2 cellular contexts compared by ENCODE assay signal in genomic region chr3:13718000-13718399, GRCh38.
TF ChIP-seq lines count a peak whose summit lies in the region.

No MANE protein-coding gene starts in this region.

TF ChIP-seq in SK-N-SH, 30 proteins besides CTCF, POLR2A, EP300 and RAD21 (continued from another document):
- TF ChIP-seq TEAD4 (IDR thresholded peaks at IDR 0.05; ENCODE audit: borderline replicate concordance, insufficient read depth) = no peak

TF ChIP-seq in SK-N-SH treated with all-trans-retinoic acid at 6 μM for 48 hours, 23 proteins besides CTCF, POLR2A, EP300 and RAD21 (continued from another document):
- TF ChIP-seq, protein P1, sequence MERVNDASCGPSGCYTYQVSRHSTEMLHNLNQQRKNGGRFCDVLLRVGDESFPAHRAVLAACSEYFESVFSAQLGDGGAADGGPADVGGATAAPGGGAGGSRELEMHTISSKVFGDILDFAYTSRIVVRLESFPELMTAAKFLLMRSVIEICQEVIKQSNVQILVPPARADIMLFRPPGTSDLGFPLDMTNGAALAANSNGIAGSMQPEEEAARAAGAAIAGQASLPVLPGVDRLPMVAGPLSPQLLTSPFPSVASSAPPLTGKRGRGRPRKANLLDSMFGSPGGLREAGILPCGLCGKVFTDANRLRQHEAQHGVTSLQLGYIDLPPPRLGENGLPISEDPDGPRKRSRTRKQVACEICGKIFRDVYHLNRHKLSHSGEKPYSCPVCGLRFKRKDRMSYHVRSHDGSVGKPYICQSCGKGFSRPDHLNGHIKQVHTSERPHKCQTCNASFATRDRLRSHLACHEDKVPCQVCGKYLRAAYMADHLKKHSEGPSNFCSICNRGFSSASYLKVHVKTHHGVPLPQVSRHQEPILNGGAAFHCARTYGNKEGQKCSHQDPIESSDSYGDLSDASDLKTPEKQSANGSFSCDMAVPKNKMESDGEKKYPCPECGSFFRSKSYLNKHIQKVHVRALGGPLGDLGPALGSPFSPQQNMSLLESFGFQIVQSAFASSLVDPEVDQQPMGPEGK (CRISPR knock-in tag; IDR thresholded peaks at IDR 0.05; ENCODE audit: borderline replicate concordance) = no peak
- TF ChIP-seq, protein P2, sequence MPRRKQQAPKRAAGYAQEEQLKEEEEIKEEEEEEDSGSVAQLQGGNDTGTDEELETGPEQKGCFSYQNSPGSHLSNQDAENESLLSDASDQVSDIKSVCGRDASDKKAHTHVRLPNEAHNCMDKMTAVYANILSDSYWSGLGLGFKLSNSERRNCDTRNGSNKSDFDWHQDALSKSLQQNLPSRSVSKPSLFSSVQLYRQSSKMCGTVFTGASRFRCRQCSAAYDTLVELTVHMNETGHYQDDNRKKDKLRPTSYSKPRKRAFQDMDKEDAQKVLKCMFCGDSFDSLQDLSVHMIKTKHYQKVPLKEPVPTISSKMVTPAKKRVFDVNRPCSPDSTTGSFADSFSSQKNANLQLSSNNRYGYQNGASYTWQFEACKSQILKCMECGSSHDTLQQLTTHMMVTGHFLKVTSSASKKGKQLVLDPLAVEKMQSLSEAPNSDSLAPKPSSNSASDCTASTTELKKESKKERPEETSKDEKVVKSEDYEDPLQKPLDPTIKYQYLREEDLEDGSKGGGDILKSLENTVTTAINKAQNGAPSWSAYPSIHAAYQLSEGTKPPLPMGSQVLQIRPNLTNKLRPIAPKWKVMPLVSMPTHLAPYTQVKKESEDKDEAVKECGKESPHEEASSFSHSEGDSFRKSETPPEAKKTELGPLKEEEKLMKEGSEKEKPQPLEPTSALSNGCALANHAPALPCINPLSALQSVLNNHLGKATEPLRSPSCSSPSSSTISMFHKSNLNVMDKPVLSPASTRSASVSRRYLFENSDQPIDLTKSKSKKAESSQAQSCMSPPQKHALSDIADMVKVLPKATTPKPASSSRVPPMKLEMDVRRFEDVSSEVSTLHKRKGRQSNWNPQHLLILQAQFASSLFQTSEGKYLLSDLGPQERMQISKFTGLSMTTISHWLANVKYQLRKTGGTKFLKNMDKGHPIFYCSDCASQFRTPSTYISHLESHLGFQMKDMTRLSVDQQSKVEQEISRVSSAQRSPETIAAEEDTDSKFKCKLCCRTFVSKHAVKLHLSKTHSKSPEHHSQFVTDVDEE (CRISPR knock-in tag; IDR thresholded peaks at IDR 0.05) = no peak
- TF ChIP-seq, protein P3, sequence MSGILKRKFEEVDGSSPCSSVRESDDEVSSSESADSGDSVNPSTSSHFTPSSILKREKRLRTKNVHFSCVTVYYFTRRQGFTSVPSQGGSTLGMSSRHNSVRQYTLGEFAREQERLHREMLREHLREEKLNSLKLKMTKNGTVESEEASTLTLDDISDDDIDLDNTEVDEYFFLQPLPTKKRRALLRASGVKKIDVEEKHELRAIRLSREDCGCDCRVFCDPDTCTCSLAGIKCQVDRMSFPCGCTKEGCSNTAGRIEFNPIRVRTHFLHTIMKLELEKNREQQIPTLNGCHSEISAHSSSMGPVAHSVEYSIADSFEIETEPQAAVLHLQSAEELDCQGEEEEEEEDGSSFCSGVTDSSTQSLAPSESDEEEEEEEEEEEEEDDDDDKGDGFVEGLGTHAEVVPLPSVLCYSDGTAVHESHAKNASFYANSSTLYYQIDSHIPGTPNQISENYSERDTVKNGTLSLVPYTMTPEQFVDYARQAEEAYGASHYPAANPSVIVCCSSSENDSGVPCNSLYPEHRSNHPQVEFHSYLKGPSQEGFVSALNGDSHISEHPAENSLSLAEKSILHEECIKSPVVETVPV (CRISPR knock-in tag; IDR thresholded peaks at IDR 0.05) = no peak
- TF ChIP-seq, protein P4, sequence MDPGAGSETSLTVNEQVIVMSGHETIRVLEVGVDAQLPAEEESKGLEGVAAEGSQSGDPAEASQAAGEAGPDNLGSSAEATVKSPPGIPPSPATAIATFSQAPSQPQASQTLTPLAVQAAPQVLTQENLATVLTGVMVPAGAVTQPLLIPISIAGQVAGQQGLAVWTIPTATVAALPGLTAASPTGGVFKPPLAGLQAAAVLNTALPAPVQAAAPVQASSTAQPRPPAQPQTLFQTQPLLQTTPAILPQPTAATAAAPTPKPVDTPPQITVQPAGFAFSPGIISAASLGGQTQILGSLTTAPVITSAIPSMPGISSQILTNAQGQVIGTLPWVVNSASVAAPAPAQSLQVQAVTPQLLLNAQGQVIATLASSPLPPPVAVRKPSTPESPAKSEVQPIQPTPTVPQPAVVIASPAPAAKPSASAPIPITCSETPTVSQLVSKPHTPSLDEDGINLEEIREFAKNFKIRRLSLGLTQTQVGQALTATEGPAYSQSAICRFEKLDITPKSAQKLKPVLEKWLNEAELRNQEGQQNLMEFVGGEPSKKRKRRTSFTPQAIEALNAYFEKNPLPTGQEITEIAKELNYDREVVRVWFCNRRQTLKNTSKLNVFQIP (CRISPR knock-in tag; IDR thresholded peaks at IDR 0.05; ENCODE audit: borderline replicate concordance, low read depth) = no peak
